In the genomic region with DNA sequence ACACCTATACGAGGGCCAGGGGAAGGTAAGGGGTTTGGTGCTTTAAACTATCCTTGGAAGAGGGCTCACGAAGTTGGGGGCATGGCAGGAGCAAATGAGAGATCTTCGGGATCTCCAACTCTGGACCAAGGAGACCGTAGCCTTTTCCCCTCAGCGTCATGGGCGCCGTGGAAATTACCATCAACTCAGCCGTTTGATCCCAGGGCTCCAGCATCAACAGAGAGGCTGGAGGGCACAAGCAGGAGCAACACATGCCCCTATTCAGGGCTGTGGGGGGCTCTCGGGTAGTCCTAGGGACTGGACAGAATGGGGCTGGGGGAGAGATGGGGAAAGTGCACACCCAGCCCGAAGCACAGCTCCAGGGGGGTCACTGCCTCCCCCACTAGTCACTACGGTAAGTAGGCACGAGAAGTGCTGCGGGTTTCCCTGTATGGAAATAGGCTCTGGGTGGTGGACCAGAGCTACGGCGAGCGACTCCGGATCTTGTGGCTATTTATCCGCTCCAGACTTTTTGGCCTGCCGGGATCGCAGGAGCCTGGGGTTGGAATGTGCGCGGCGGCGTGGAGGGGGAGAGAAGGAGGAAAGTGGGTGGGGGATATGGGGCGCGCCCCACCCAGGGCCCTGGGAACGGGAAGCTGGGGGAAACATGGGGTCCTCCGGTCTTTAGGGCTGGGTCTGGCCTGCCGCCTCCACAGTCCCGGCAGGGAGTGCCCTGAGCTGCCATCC, we compare ENCODE assay signal across 1 cellular context.
TF ChIP-seq lines count a peak whose summit lies in the region.

No MANE protein-coding gene starts in this region.

TF ChIP-seq in HEK293, 187 proteins besides CTCF, POLR2A, EP300 and RAD21 (continued from another document and continues in another):
- no peak for TF ChIP-seq ZEB2 (tag by site-specific recombination; IDR thresholded peaks at IDR 0.05)
- TF ChIP-seq, protein P1, sequence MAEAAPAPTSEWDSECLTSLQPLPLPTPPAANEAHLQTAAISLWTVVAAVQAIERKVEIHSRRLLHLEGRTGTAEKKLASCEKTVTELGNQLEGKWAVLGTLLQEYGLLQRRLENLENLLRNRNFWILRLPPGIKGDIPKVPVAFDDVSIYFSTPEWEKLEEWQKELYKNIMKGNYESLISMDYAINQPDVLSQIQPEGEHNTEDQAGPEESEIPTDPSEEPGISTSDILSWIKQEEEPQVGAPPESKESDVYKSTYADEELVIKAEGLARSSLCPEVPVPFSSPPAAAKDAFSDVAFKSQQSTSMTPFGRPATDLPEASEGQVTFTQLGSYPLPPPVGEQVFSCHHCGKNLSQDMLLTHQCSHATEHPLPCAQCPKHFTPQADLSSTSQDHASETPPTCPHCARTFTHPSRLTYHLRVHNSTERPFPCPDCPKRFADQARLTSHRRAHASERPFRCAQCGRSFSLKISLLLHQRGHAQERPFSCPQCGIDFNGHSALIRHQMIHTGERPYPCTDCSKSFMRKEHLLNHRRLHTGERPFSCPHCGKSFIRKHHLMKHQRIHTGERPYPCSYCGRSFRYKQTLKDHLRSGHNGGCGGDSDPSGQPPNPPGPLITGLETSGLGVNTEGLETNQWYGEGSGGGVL (tag by site-specific recombination; IDR thresholded peaks at IDR 0.05): peak; percentile 96
- TF ChIP-seq BCL11B (tag by site-specific recombination; IDR thresholded peaks at IDR 0.05; ENCODE audit: low read depth): no peak
- TF ChIP-seq, protein P2, sequence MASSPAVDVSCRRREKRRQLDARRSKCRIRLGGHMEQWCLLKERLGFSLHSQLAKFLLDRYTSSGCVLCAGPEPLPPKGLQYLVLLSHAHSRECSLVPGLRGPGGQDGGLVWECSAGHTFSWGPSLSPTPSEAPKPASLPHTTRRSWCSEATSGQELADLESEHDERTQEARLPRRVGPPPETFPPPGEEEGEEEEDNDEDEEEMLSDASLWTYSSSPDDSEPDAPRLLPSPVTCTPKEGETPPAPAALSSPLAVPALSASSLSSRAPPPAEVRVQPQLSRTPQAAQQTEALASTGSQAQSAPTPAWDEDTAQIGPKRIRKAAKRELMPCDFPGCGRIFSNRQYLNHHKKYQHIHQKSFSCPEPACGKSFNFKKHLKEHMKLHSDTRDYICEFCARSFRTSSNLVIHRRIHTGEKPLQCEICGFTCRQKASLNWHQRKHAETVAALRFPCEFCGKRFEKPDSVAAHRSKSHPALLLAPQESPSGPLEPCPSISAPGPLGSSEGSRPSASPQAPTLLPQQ (tag by site-specific recombination; IDR thresholded peaks at IDR 0.05): no peak
- TF ChIP-seq MZF1 (tag by site-specific recombination; IDR thresholded peaks at IDR 0.05; ENCODE audit: borderline replicate concordance): no peak
- TF ChIP-seq KLF1 (tag by site-specific recombination; IDR thresholded peaks at IDR 0.05): peak; percentile 64
- no peak for TF ChIP-seq ZSCAN4 (tag by site-specific recombination; IDR thresholded peaks at IDR 0.05)
- TF ChIP-seq PRDM10 (tag by site-specific recombination; IDR thresholded peaks at IDR 0.05): peak; percentile 77
- peak; percentile 83 for TF ChIP-seq GLIS2 (tag by site-specific recombination; IDR thresholded peaks at IDR 0.05)
- peak; percentile 68; the same call in 1 of the 2 replicates for TF ChIP-seq ZBTB20 (tag by site-specific recombination; IDR thresholded peaks at IDR 0.05)
- peak; percentile 81 for TF ChIP-seq ZFHX2 (tag by site-specific recombination; conservative IDR thresholded peaks at IDR 0.05)
- no peak for TF ChIP-seq ZNF214 (tag by site-specific recombination; IDR thresholded peaks at IDR 0.05; ENCODE audit: borderline replicate concordance)
- TF ChIP-seq ZBTB26 (tag by site-specific recombination; optimal IDR thresholded peaks at IDR 0.05): peak; percentile 40
- peak; percentile 78 for TF ChIP-seq GLIS1 (tag by site-specific recombination; IDR thresholded peaks at IDR 0.05)
- no peak for TF ChIP-seq ZNF514 (tag by site-specific recombination; IDR thresholded peaks at IDR 0.05)
- no peak for TF ChIP-seq ZNF645 (tag by site-specific recombination; IDR thresholded peaks at IDR 0.05)
- TF ChIP-seq ZNF629 (tag by site-specific recombination; IDR thresholded peaks at IDR 0.05): no peak
- TF ChIP-seq KLF9 (tag by site-specific recombination; IDR thresholded peaks at IDR 0.05; ENCODE audit: low read depth): peak; percentile 56; the same call in 1 of the 2 replicates
- peak; percentile 24; the same call in 1 of the 2 replicates for TF ChIP-seq SCRT2 (tag by site-specific recombination; IDR thresholded peaks at IDR 0.05)
- 0 out of 2 replicates have a peak, but pooled peaks have one; percentile 26 for TF ChIP-seq ZBTB17 (tag by site-specific recombination; IDR thresholded peaks at IDR 0.05)
- TF ChIP-seq ZNF184 (tag by site-specific recombination; IDR thresholded peaks at IDR 0.05): no peak
- TF ChIP-seq ZNF366 (tag by site-specific recombination; conservative IDR thresholded peaks at IDR 0.05): peak; percentile 64
- TF ChIP-seq EGR2 (tag by site-specific recombination; IDR thresholded peaks at IDR 0.05; ENCODE audit: low read depth): peak; percentile 77; the same call in 1 of the 2 replicates
- no peak for TF ChIP-seq YY1 (tag by site-specific recombination; IDR thresholded peaks at IDR 0.05)
- no peak for TF ChIP-seq ZNF394 (tag by site-specific recombination; IDR thresholded peaks at IDR 0.05; ENCODE audit: borderline replicate concordance)
- TF ChIP-seq ZBTB1 (tag by site-specific recombination; IDR thresholded peaks at IDR 0.05): no peak
- TF ChIP-seq ZNF561 (tag by site-specific recombination; IDR thresholded peaks at IDR 0.05; ENCODE audit: borderline replicate concordance): 0 out of 2 replicates have a peak, but pooled peaks have one; percentile 16
- TF ChIP-seq ZNF114 (tag by site-specific recombination; IDR thresholded peaks at IDR 0.05): no peak
- no peak for TF ChIP-seq ZFP37 (tag by site-specific recombination; IDR thresholded peaks at IDR 0.05)
- TF ChIP-seq, protein P3, sequence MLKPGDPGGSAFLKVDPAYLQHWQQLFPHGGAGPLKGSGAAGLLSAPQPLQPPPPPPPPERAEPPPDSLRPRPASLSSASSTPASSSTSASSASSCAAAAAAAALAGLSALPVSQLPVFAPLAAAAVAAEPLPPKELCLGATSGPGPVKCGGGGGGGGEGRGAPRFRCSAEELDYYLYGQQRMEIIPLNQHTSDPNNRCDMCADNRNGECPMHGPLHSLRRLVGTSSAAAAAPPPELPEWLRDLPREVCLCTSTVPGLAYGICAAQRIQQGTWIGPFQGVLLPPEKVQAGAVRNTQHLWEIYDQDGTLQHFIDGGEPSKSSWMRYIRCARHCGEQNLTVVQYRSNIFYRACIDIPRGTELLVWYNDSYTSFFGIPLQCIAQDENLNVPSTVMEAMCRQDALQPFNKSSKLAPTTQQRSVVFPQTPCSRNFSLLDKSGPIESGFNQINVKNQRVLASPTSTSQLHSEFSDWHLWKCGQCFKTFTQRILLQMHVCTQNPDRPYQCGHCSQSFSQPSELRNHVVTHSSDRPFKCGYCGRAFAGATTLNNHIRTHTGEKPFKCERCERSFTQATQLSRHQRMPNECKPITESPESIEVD (tag by site-specific recombination; IDR thresholded peaks at IDR 0.05): no peak
- no peak for TF ChIP-seq ZSCAN30 (tag by site-specific recombination; IDR thresholded peaks at IDR 0.05)
- no peak for TF ChIP-seq ZNF404 (tag by site-specific recombination; IDR thresholded peaks at IDR 0.05)
- no peak for TF ChIP-seq ZNF433 (tag by site-specific recombination; IDR thresholded peaks at IDR 0.05; ENCODE audit: low read depth)
- TF ChIP-seq ZNF292 (tag by site-specific recombination; IDR thresholded peaks at IDR 0.05; ENCODE audit: borderline replicate concordance, low read depth): no peak
- TF ChIP-seq SP7 (tag by site-specific recombination; IDR thresholded peaks at IDR 0.05): peak; percentile 22; the same call in 1 of the 2 replicates
- 0 out of 2 replicates have a peak, but pooled peaks have one; percentile 14 for TF ChIP-seq ZNF777 (tag by site-specific recombination; IDR thresholded peaks at IDR 0.05; ENCODE audit: borderline replicate concordance)
- no peak for TF ChIP-seq ZNF202 (tag by site-specific recombination; IDR thresholded peaks at IDR 0.05; ENCODE audit: borderline replicate concordance)
- TF ChIP-seq ZNF23 (tag by site-specific recombination; IDR thresholded peaks at IDR 0.05; ENCODE audit: borderline replicate concordance): no peak
- TF ChIP-seq ZNF391 (tag by site-specific recombination; IDR thresholded peaks at IDR 0.05; ENCODE audit: borderline replicate concordance, low read depth): no peak
- TF ChIP-seq, protein P4, sequence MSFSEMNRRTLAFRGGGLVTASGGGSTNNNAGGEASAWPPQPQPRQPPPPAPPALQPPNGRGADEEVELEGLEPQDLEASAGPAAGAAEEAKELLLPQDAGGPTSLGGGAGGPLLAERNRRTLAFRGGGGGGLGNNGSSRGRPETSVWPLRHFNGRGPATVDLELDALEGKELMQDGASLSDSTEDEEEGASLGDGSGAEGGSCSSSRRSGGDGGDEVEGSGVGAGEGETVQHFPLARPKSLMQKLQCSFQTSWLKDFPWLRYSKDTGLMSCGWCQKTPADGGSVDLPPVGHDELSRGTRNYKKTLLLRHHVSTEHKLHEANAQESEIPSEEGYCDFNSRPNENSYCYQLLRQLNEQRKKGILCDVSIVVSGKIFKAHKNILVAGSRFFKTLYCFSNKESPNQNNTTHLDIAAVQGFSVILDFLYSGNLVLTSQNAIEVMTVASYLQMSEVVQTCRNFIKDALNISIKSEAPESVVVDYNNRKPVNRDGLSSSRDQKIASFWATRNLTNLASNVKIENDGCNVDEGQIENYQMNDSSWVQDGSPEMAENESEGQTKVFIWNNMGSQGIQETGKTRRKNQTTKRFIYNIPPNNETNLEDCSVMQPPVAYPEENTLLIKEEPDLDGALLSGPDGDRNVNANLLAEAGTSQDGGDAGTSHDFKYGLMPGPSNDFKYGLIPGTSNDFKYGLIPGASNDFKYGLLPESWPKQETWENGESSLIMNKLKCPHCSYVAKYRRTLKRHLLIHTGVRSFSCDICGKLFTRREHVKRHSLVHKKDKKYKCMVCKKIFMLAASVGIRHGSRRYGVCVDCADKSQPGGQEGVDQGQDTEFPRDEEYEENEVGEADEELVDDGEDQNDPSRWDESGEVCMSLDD (tag by site-specific recombination; IDR thresholded peaks at IDR 0.05): peak; percentile 64; the same call in 1 of the 2 replicates
- peak; percentile 50; the same call in 1 of the 2 replicates for TF ChIP-seq ZNF335 (tag by site-specific recombination; conservative IDR thresholded peaks at IDR 0.05)
- peak; percentile 85 for TF ChIP-seq KLF8 (tag by site-specific recombination; IDR thresholded peaks at IDR 0.05)
- 0 out of 2 replicates have a peak, but pooled peaks have one; percentile 18 for TF ChIP-seq KLF7 (tag by site-specific recombination; IDR thresholded peaks at IDR 0.05; ENCODE audit: borderline replicate concordance)
- TF ChIP-seq ZNF221 (tag by site-specific recombination; IDR thresholded peaks at IDR 0.05; ENCODE audit: borderline replicate concordance): no peak
